Comparison of ENCODE assay signal across 26 cellular contexts in the genomic region with DNA sequence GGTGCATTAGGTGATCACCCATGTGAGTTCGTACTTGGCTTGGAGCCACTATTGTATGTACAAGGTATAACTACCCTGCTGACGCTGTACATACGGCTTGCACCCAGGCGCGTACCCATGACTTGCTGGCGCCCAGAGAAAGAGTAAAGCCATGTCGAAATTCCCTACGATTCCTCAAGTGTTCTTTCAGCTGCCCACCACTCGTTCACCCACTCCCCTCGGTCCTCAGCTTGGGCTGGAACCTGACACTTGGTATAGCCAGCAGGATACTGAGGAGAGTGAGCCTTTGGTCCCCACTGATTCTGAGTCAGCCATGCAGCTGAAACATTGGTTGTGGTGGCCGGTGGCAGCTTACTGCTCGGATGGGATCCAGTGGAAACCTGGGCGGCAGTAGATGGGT.
"Had no signal": no experiment of that assay in that cellular context is flagged by ENCODE, and none has a peak within 500 bp of the region (broad histone marks: within the 10 kb centered on the region; RNA-seq: fewer than 3 reads in every experiment).

No MANE protein-coding gene starts in this region.

- H3K27ac Mint-ChIP-seq: activated CD4-positive, alpha-beta memory T cell treated with anti-CD3 and anti-CD28 coated beads for 36 hours; activated CD4-positive, alpha-beta T cell treated with anti-CD3 and anti-CD28 coated beads for 36 hours; activated CD4-positive, alpha-beta T cell treated with anti-CD3 and anti-CD28 coated beads, Interleukin-2, amount 10 ng/mL, durations not matched to agents 24 days and 14 days; activated CD8-positive, alpha-beta memory T cell treated with anti-CD3 and anti-CD28 coated beads, Interleukin-2, amount 10 ng/mL, durations not matched to agents 7 days and 5 days; activated CD8-positive, alpha-beta T cell treated with anti-CD3 and anti-CD28 coated beads, Interleukin-2, amount 10 ng/mL, durations not matched to agents 7 days and 5 days; activated naive CD4-positive, alpha-beta T cell treated with anti-CD3 and anti-CD28 coated beads, Interleukin-2, amount 10 ng/mL, durations not matched to agents 7 days and 5 days; activated naive CD8-positive, alpha-beta T cell treated with anti-CD3 and anti-CD28 coated beads, Interleukin-2, amount 10 ng/mL, durations not matched to agents 7 days and 5 days; activated T-cell treated with anti-CD3 and anti-CD28 coated beads, Interleukin-2, amount 50 U/mL, for 72 hours; effector memory CD8-positive, alpha-beta T cell had no signal

- H3K36me3 Mint-ChIP-seq: activated CD4-positive, alpha-beta memory T cell treated with anti-CD3 and anti-CD28 coated beads for 36 hours; activated CD8-positive, alpha-beta memory T cell treated with anti-CD3 and anti-CD28 coated beads, Interleukin-2, amount 10 ng/mL, durations not matched to agents 7 days and 5 days; activated naive CD4-positive, alpha-beta T cell treated with anti-CD3 and anti-CD28 coated beads, Interleukin-2, amount 10 ng/mL, durations not matched to agents 7 days and 5 days; activated naive CD4-positive, alpha-beta T cell treated with anti-CD3 and anti-CD28 coated beads, Interleukin-2, amount 50 U/mL, for 72 hours; activated naive CD8-positive, alpha-beta T cell treated with anti-CD3 and anti-CD28 coated beads, Interleukin-2, amount 10 ng/mL, durations not matched to agents 7 days and 5 days had no signal

- H3K4me3 Mint-ChIP-seq: activated CD4-positive, alpha-beta memory T cell treated with anti-CD3 and anti-CD28 coated beads for 36 hours; activated CD4-positive, alpha-beta T cell treated with anti-CD3 and anti-CD28 coated beads for 36 hours; activated CD4-positive, alpha-beta T cell treated with anti-CD3 and anti-CD28 coated beads, Interleukin-2, amount 10 ng/mL, durations not matched to agents 24 days and 14 days; activated CD8-positive, alpha-beta memory T cell treated with anti-CD3 and anti-CD28 coated beads, Interleukin-2, amount 10 ng/mL, durations not matched to agents 7 days and 5 days; activated CD8-positive, alpha-beta T cell treated with anti-CD3 and anti-CD28 coated beads, Interleukin-2, amount 10 ng/mL, durations not matched to agents 7 days and 5 days; activated naive CD4-positive, alpha-beta T cell treated with anti-CD3 and anti-CD28 coated beads, Interleukin-2, amount 10 ng/mL, durations not matched to agents 7 days and 5 days; activated naive CD8-positive, alpha-beta T cell treated with anti-CD3 and anti-CD28 coated beads, Interleukin-2, amount 10 ng/mL, durations not matched to agents 7 days and 5 days; activated T-cell treated with anti-CD3 and anti-CD28 coated beads, Interleukin-2, amount 50 U/mL, for 72 hours; brain; central memory CD8-positive, alpha-beta T cell; effector memory CD8-positive, alpha-beta T cell had no signal

- H3K4me1 Mint-ChIP-seq: activated CD4-positive, alpha-beta T cell treated with anti-CD3 and anti-CD28 coated beads for 36 hours; activated CD4-positive, alpha-beta T cell treated with anti-CD3 and anti-CD28 coated beads, Interleukin-2, amount 10 ng/mL, durations not matched to agents 24 days and 14 days; activated CD8-positive, alpha-beta memory T cell treated with anti-CD3 and anti-CD28 coated beads, Interleukin-2, amount 10 ng/mL, durations not matched to agents 7 days and 5 days; activated naive CD4-positive, alpha-beta T cell treated with anti-CD3 and anti-CD28 coated beads, Interleukin-2, amount 10 ng/mL, durations not matched to agents 7 days and 5 days; activated naive CD8-positive, alpha-beta T cell treated with anti-CD3 and anti-CD28 coated beads, Interleukin-2, amount 10 ng/mL, durations not matched to agents 7 days and 5 days; central memory CD8-positive, alpha-beta T cell had no signal

- H3K27me3 Mint-ChIP-seq: activated CD4-positive, alpha-beta memory T cell treated with anti-CD3 and anti-CD28 coated beads for 36 hours; activated CD4-positive, alpha-beta T cell treated with anti-CD3 and anti-CD28 coated beads for 36 hours; activated CD4-positive, alpha-beta T cell treated with anti-CD3 and anti-CD28 coated beads, Interleukin-2, amount 10 ng/mL, durations not matched to agents 24 days and 14 days; activated CD8-positive, alpha-beta memory T cell treated with anti-CD3 and anti-CD28 coated beads, Interleukin-2, amount 10 ng/mL, durations not matched to agents 7 days and 5 days; activated naive CD4-positive, alpha-beta T cell treated with anti-CD3 and anti-CD28 coated beads, Interleukin-2, amount 10 ng/mL, durations not matched to agents 7 days and 5 days; activated naive CD8-positive, alpha-beta T cell treated with anti-CD3 and anti-CD28 coated beads, Interleukin-2, amount 10 ng/mL, durations not matched to agents 7 days and 5 days; brain; central memory CD8-positive, alpha-beta T cell; effector memory CD8-positive, alpha-beta T cell had no signal

- DNase-seq: activated CD4-positive, alpha-beta memory T cell treated with anti-CD3 and anti-CD28 coated beads for 36 hours; activated CD4-positive, alpha-beta T cell treated with anti-CD3 and anti-CD28 coated beads for 36 hours; activated CD4-positive, alpha-beta T cell treated with anti-CD3 and anti-CD28 coated beads, Interleukin-2, amount 10 ng/mL, durations not matched to agents 24 days and 14 days; activated CD4-positive, CD25-positive, alpha-beta regulatory T cell; activated CD4-positive, CD25-positive, alpha-beta regulatory T cell treated with anti-CD3 and anti-CD28 coated beads, Interleukin-2, amount 50 U/mL, for 72 hours; activated CD8-positive, alpha-beta memory T cell treated with anti-CD3 and anti-CD28 coated beads, Interleukin-2, amount 10 ng/mL, durations not matched to agents 7 days and 5 days; activated CD8-positive, alpha-beta memory T cell treated with anti-CD3 and anti-CD28 coated beads, Interleukin-2, amount 50 U/mL, for 4 hours; activated CD8-positive, alpha-beta T cell treated with anti-CD3 and anti-CD28 coated beads, Interleukin-2, amount 10 ng/mL, durations not matched to agents 7 days and 5 days; activated gamma-delta T cell; activated naive CD4-positive, alpha-beta T cell; activated naive CD4-positive, alpha-beta T cell treated with anti-CD3 and anti-CD28 coated beads, Interleukin-2, amount 10 ng/mL, durations not matched to agents 7 days and 5 days; activated naive CD8-positive, alpha-beta T cell treated with anti-CD3 and anti-CD28 coated beads, Interleukin-2, amount 10 ng/mL, durations not matched to agents 7 days and 5 days; activated T-cell treated with anti-CD3 and anti-CD28 coated beads, Interleukin-2, amount 50 U/mL, for 1 hour; activated T-cell treated with anti-CD3 and anti-CD28 coated beads, Interleukin-2, amount 50 U/mL, for 72 hours; cortex of kidney; dermis blood vessel endothelial cell; effector CD4-positive, alpha-beta T cell; effector memory CD8-positive, alpha-beta T cell; erythroblast; foreskin keratinocyte; gastrocnemius medialis; glutamatergic neuron; T-helper 2 cell had no signal

- H3K9me3 Mint-ChIP-seq: activated CD4-positive, alpha-beta T cell treated with anti-CD3 and anti-CD28 coated beads, Interleukin-2, amount 10 ng/mL, durations not matched to agents 24 days and 14 days; activated naive CD8-positive, alpha-beta T cell treated with anti-CD3 and anti-CD28 coated beads, Interleukin-2, amount 10 ng/mL, durations not matched to agents 7 days and 5 days had no signal

- ATAC-seq: activated CD4-positive, alpha-beta T cell treated with anti-CD3 and anti-CD28 coated beads for 36 hours; activated CD8-positive, alpha-beta memory T cell treated with anti-CD3 and anti-CD28 coated beads, Interleukin-2, amount 10 ng/mL, durations not matched to agents 7 days and 5 days; activated CD8-positive, alpha-beta T cell treated with anti-CD3 and anti-CD28 coated beads, Interleukin-2, amount 10 ng/mL, durations not matched to agents 7 days and 5 days; activated naive CD4-positive, alpha-beta T cell treated with anti-CD3 and anti-CD28 coated beads, Interleukin-2, amount 50 U/mL, for 72 hours; activated T-cell treated with anti-CD3 and anti-CD28 coated beads, Interleukin-2, amount 50 U/mL, for 72 hours; effector memory CD8-positive, alpha-beta T cell; foreskin keratinocyte; gastrocnemius medialis had no signal
